Comparison of ENCODE assay signal across 34 cellular contexts in the genomic region with DNA sequence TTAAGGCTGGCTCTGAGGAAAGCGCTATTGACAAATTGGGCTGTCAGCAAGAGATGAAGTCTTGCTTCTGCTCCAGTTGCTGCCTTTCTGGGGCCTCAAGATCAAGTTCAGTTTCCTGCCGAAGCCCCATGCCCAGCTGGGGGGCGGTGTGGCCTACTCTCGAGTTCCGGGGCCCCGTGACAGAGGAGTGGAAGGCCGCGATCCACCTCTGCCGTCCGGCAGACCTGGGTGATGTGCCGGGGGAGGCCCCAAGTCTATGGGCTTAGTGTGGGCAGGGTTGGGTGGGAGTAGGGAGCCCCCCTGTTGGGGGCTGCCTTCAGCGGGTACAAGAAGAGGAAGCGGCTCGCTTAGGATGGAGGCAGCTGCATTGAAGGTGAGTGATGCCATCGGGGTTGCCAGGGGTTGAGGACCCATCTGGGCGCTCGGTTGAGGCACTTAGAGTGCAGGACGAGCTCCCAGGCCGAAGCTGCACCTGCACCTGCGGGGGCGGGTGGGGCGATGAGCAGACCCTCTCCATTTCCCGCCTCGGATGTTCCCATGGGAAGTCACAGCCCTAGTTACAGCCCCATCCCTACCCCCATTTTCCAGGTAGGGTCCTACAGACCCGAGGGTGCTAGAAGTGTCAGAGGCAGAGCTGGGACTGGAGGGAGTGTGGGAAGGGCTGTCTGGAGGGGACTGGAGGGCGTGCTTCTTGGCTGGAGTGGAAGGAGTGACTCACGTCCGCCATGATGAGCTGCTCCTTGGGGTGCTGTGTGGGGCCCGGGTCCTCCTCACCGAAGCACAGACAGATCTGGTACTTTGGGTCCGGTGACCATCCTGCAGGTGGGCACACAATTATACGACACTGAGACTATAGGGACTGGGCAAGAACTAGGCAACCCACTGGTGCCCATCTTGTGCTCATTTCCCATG. TPM values are rescaled to one million over a fixed set of nuclear protein-coding genes. Genes with fewer than 3 reads are reported as not detected.
"Had no signal": no experiment of that assay in that cellular context is flagged by ENCODE, and none has a peak within 500 bp of the region (broad histone marks: within the 10 kb centered on the region; RNA-seq: fewer than 3 reads in every experiment).

No MANE protein-coding gene starts in this region.

- H3K27ac Mint-ChIP-seq: activated CD4-positive, alpha-beta T cell treated with anti-CD3 and anti-CD28 coated beads, Interleukin-2, amount 10 ng/mL, durations not matched to agents 7 days and 5 days; activated CD8-positive, alpha-beta T cell treated with anti-CD3 and anti-CD28 coated beads, Interleukin-2, amount 10 ng/mL, durations not matched to agents 7 days and 5 days; activated naive CD4-positive, alpha-beta T cell treated with anti-CD3 and anti-CD28 coated beads for 36 hours; activated naive CD8-positive, alpha-beta T cell treated with anti-CD3 and anti-CD28 coated beads for 36 hours; activated T-cell treated with anti-CD3 and anti-CD28 coated beads, Interleukin-2, amount 50 U/mL, for 24 hours; activated T-helper 2 cell treated with anti-CD3 and anti-CD28 coated beads, Interferon-gamma antibody, Interleukin-2, Interleukin-4, amounts not matched to agents 10 μg/mL and 5 μg/mL and 100 μg/mL, durations not matched to agents 14 hours and 24 hours and 36 hours; T-cell had no signal

- H3K4me1 Mint-ChIP-seq: activated CD4-positive, alpha-beta T cell treated with anti-CD3 and anti-CD28 coated beads, Interleukin-2, amount 10 ng/mL, durations not matched to agents 7 days and 5 days; activated naive CD8-positive, alpha-beta T cell treated with anti-CD3 and anti-CD28 coated beads for 36 hours had no signal

- ATAC-seq: activated CD8-positive, alpha-beta T cell treated with anti-CD3 and anti-CD28 coated beads, Interleukin-2, amount 10 ng/mL, durations not matched to agents 7 days and 5 days; Panc1; Right ventricle myocardium inferior; SK-N-SH treated with all-trans-retinoic acid at 6 μM for 48 hours; T-cell had no signal

- H3K27ac ChIP-seq: brain microvascular endothelial cell, WERI-Rb-1 had no signal

- DNase-seq: activated CD4-positive, alpha-beta T cell treated with anti-CD3 and anti-CD28 coated beads, Interleukin-2, amount 10 ng/mL, durations not matched to agents 7 days and 5 days; activated CD4-positive, alpha-beta T cell treated with anti-CD3 and anti-CD28 coated beads, Interleukin-2, amount 50 U/mL, for 48 hours; activated CD4-positive, CD25-positive, alpha-beta regulatory T cell; activated CD8-positive, alpha-beta T cell treated with anti-CD3 and anti-CD28 coated beads, Interleukin-2, amount 10 ng/mL, durations not matched to agents 7 days and 5 days; activated gamma-delta T cell; activated naive CD4-positive, alpha-beta T cell treated with anti-CD3 and anti-CD28 coated beads for 36 hours; activated naive CD8-positive, alpha-beta T cell treated with anti-CD3 and anti-CD28 coated beads for 36 hours; activated T-cell treated with anti-CD3 and anti-CD28 coated beads, Interleukin-2, amount 50 U/mL, for 24 hours; amniotic stem cell; aorta; brain microvascular endothelial cell; central memory CD4-positive, alpha-beta T cell; MM.1S; MV-4-11; NCI-H1092; NCI-H1436 treated with DMSO at 0.1 percent for 48 hours; NCI-H1694 treated with DMSO at 0.1 percent for 48 hours; NCI-H2029; NCI-H345; NCI-H524 treated with DMSO at 0.1 percent for 48 hours; RPMI8226; SIG-M5; T-cell; T-helper 2 cell; T-helper 9 cell; WERI-Rb-1 had no signal

- H3K36me3 Mint-ChIP-seq: activated naive CD8-positive, alpha-beta T cell treated with anti-CD3 and anti-CD28 coated beads for 36 hours; T-cell had no signal

- H3K4me3 Mint-ChIP-seq: activated CD4-positive, alpha-beta T cell treated with anti-CD3 and anti-CD28 coated beads, Interleukin-2, amount 10 ng/mL, durations not matched to agents 7 days and 5 days; activated CD8-positive, alpha-beta T cell treated with anti-CD3 and anti-CD28 coated beads, Interleukin-2, amount 10 ng/mL, durations not matched to agents 7 days and 5 days; activated naive CD4-positive, alpha-beta T cell treated with anti-CD3 and anti-CD28 coated beads for 36 hours; activated naive CD8-positive, alpha-beta T cell treated with anti-CD3 and anti-CD28 coated beads for 36 hours; activated T-cell treated with anti-CD3 and anti-CD28 coated beads, Interleukin-2, amount 50 U/mL, for 24 hours; T-cell had no signal

- H3K36me3 ChIP-seq: brain microvascular endothelial cell, WERI-Rb-1 had no signal

- FAIRE-seq: colon had no signal

RNA-seq across cellular contexts. Expression of gene FOXS1, which starts 2.9 kb away (rescaled TPM):
- total RNA-seq: activated CD4-positive, alpha-beta T cell treated with anti-CD3 and anti-CD28 coated beads, Interleukin-2, amount 10 ng/mL, durations not matched to agents 7 days and 5 days; activated CD8-positive, alpha-beta T cell treated with anti-CD3 and anti-CD28 coated beads, Interleukin-2, amount 10 ng/mL, durations not matched to agents 7 days and 5 days; activated naive CD4-positive, alpha-beta T cell treated with anti-CD3 and anti-CD28 coated beads for 36 hours; activated naive CD8-positive, alpha-beta T cell treated with anti-CD3 and anti-CD28 coated beads for 36 hours; activated T-helper 2 cell treated with anti-CD3 and anti-CD28 coated beads, Interferon-gamma antibody, Interleukin-2, Interleukin-4, amounts not matched to agents 10 μg/mL and 5 μg/mL and 100 μg/mL, durations not matched to agents 14 hours and 24 hours and 36 hours; LHCN-M2; NCI-H460; SK-MEL-5; T-cell had no signal

RNA-seq across cellular contexts. Expression of gene DUSP15, which starts 22.0 kb away (rescaled TPM):
- total RNA-seq: activated CD4-positive, alpha-beta T cell treated with anti-CD3 and anti-CD28 coated beads, Interleukin-2, amount 10 ng/mL, durations not matched to agents 7 days and 5 days; activated CD8-positive, alpha-beta T cell treated with anti-CD3 and anti-CD28 coated beads, Interleukin-2, amount 10 ng/mL, durations not matched to agents 7 days and 5 days; activated naive CD4-positive, alpha-beta T cell treated with anti-CD3 and anti-CD28 coated beads for 36 hours; activated naive CD8-positive, alpha-beta T cell treated with anti-CD3 and anti-CD28 coated beads for 36 hours; activated T-helper 2 cell treated with anti-CD3 and anti-CD28 coated beads, Interferon-gamma antibody, Interleukin-2, Interleukin-4, amounts not matched to agents 10 μg/mL and 5 μg/mL and 100 μg/mL, durations not matched to agents 14 hours and 24 hours and 36 hours; NCI-H460; T-cell had no signal

RNA-seq across cellular contexts. Expression of gene TTLL9, which starts 22.1 kb away (rescaled TPM):
- total RNA-seq: activated CD4-positive, alpha-beta T cell treated with anti-CD3 and anti-CD28 coated beads, Interleukin-2, amount 10 ng/mL, durations not matched to agents 7 days and 5 days; activated CD8-positive, alpha-beta T cell treated with anti-CD3 and anti-CD28 coated beads, Interleukin-2, amount 10 ng/mL, durations not matched to agents 7 days and 5 days; activated naive CD4-positive, alpha-beta T cell treated with anti-CD3 and anti-CD28 coated beads for 36 hours; activated naive CD8-positive, alpha-beta T cell treated with anti-CD3 and anti-CD28 coated beads for 36 hours; activated T-helper 2 cell treated with anti-CD3 and anti-CD28 coated beads, Interferon-gamma antibody, Interleukin-2, Interleukin-4, amounts not matched to agents 10 μg/mL and 5 μg/mL and 100 μg/mL, durations not matched to agents 14 hours and 24 hours and 36 hours; LHCN-M2; NCI-H460; Right ventricle myocardium inferior; SK-MEL-5 had no signal

RNA-seq across cellular contexts. Expression of gene MYLK2, which starts 29.2 kb away (rescaled TPM):
- total RNA-seq: SK-MEL-5, T-cell had no signal
